17 cellular contexts compared by ENCODE assay signal in the genomic region with DNA sequence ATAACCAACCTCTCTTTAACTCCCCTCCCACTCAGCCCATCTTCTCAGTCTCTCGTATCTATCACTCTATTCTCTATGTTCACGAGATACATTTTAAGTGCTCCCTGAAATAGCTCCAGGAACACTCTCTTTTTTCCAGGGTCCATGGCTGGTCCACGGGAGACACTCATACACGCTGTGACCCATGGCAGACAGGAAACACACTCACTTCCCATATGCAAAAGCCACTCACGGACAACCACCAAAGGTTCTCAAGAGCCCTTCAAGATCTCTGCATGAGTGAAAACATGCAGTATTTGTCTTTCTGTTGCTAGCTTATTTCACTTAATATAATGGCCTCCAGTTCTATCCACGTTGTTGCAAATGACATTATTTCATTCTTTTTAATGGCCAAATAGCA.
"Had no signal": no experiment of that assay in that cellular context is flagged by ENCODE, and none has a peak within 500 bp of the region (broad histone marks: within the 10 kb centered on the region; RNA-seq: fewer than 3 reads in every experiment).

No MANE protein-coding gene starts in this region.

- ATAC-seq: gastrocnemius medialis, heart right ventricle, pancreas, right cardiac atrium had no signal

- H3K27ac ChIP-seq: gastrocnemius medialis, heart right ventricle, pancreas, stomach, thoracic aorta had no signal

- H3K9me3 ChIP-seq: gastrocnemius medialis, pancreas, stomach, thoracic aorta had no signal

- H3K27me3 ChIP-seq: gastrocnemius medialis, heart right ventricle, pancreas, stomach had no signal

- H3K4me3 ChIP-seq: gastrocnemius medialis, heart right ventricle, pancreas, stomach, thoracic aorta had no signal

- H3K36me3 ChIP-seq: gastrocnemius medialis, heart right ventricle, pancreas, stomach, thoracic aorta had no signal

- DNase-seq: effector CD4-positive, alpha-beta T cell; gastrocnemius medialis; heart right ventricle; hypothalamus; kidney glomerular epithelial cell; mesendoderm; naive B cell; occipital lobe; pancreas; right cardiac atrium; small intestine; stimulated activated CD4-positive, alpha-beta T cell treated with anti-CD3 and anti-CD28 coated beads, Interleukin-12 subunit alpha, Interleukin-12 subunit beta, amount 100 ng/mL, for 4 hours; stimulated activated naive CD4-positive, alpha-beta T cell; stomach; substantia nigra; trophoblast cell had no signal

- H3K4me1 ChIP-seq: gastrocnemius medialis, heart right ventricle, pancreas, stomach had no signal
